14 cellular contexts compared by ENCODE assay signal in the genomic region with DNA sequence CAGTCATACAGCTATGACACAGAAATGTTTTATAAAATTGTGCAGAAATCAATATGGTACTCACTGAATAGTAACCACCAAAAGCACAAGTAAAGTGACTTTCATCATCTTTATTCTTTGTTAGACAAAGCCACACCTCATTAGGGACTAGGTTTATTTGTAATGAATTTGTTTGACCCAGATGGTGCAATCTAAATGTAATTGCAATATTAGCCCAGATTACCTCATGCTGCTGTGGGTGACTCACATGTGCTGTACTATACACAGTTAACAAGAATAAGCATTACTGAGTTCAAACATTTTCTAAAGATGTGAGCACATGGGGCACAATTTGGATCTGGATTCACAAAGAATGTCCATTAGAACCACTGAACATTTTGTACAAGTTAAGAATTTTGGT.
DNase-seq lines count a peak whose midpoint lies in the region; ATAC-seq and TF ChIP-seq lines count a peak whose summit lies in the region.
"Had no signal": no experiment of that assay in that cellular context is flagged by ENCODE, and none has a peak within 500 bp of the region (broad histone marks: within the 10 kb centered on the region; RNA-seq: fewer than 3 reads in every experiment).

No MANE protein-coding gene starts in this region.

- peak; percentile 8 for DNase-seq in DMS153 (lab: John Stamatoyannopoulos, UW)
- no peak for DNase-seq in DMS153 treated with DMSO at 0.1 percent for 48 hours (lab: John Stamatoyannopoulos, UW; ENCODE audit: unreplicated experiment)
- DNase-seq in NCI-H460 (ENCODE audit: extremely low read depth, low read depth): peak; percentile 38
- peak; percentile 80 for DNase-seq in epithelial cell of esophagus (ENCODE audit: low read depth)
- peak; percentile 43 for DNase-seq in renal cortical epithelial cell (ENCODE audit: low read depth)
- DNase-seq in putamen (ENCODE audit: low spot score): no peak
- DNase-seq in activated CD8-positive, alpha-beta memory T cell treated with anti-CD3 and anti-CD28 coated beads, Interleukin-2, amount 50 U/mL, for 4 hours: no peak
- DNase-seq: 8988T, cerebellar nuclear complex, DMS79 treated with DMSO at 0.1 percent for 48 hours, islet precursor cell, tibial artery had no signal

- ATAC-seq in HG03097 (IDR thresholded peaks at IDR 0.05; ENCODE audit: low FRiP score, unreplicated experiment): no peak

- no peak for TF ChIP-seq CTCF in epithelial cell of esophagus (IDR thresholded peaks at IDR 0.05; ENCODE audit: insufficient read depth, low read depth, low read length, missing control alignments)

- H3K4me3 ChIP-seq in epithelial cell of esophagus (ENCODE audit: low read length): no peak overlapping the region
- H3K4me3 ChIP-seq: skin epidermis, tibial artery had no signal

Comparison
In these comparisons a context has a peak if more than half of its experiments do, and no peak if none do; other contexts are left out.
1. DNase-seq: peak in DMS153 (single experiment), NCI-H460 (single experiment), epithelial cell of esophagus (single experiment) and renal cortical epithelial cell (single experiment); none in DMS153 treated with DMSO at 0.1 percent for 48 hours (single experiment), putamen (single experiment) and activated CD8-positive, alpha-beta memory T cell treated with anti-CD3 and anti-CD28 coated beads, Interleukin-2, amount 50 U/mL, for 4 hours (single experiment).